In the genomic region with DNA sequence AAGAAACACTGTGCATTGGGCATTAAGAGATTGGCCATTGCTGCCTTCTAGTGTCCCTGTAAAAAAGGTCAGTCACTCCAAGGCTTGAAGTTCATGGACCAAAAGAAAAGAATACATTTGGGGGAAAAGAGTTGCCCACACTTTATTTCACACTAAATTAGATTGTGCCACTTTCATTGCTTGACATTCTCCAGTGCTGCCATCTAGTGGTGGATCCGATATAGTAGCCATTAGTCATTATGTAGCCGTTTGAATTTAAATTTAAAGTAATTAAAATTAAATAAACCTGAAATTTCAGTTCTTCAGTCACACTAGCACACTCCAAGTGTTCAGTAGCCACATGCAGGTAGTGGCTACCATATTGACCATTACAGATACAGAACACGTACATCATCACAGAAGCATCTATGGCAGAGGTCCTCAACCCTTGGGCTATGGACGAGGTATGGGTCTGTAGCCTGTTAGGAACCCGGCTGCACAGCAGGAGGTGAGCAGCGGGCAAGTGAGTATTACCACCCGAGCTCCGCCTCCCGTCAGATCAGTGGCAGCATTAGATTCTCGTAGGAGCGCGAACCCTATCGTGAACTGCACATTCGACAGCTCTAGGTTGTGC, we compare ENCODE assay signal across 8 cellular contexts.
DNase-seq lines count a peak whose midpoint lies in the region; ATAC-seq and TF ChIP-seq lines count a peak whose summit lies in the region.

No MANE protein-coding gene starts in this region.

- no peak for ATAC-seq in GM18861 (IDR thresholded peaks at IDR 0.05; ENCODE audit: unreplicated experiment)

- TF ChIP-seq CTCF in VCaP (conservative IDR thresholded peaks at IDR 0.05) (peak; percentile 78), retinal pigment epithelial cell (conservative IDR thresholded peaks at IDR 0.05; ENCODE audit: low read depth, low read length) (peak; percentile 72)

- peak; percentile 40 for DNase-seq in NCI-H1436 (lab: John Stamatoyannopoulos, UW)
- no peak for DNase-seq in NCI-H1436 treated with DMSO at 0.1 percent for 48 hours (lab: John Stamatoyannopoulos, UW)
- DNase-seq in HuH-7 (ENCODE audit: low spot score) = peak; percentile 26
- peak; percentile 23 for DNase-seq in fibroblast of the conjunctiva (ENCODE audit: low read depth)
- DNase-seq in retinal pigment epithelial cell (ENCODE audit: low read depth) = no peak
- no peak for DNase-seq in DMS114 treated with DMSO at 0.1 percent for 48 hours (lab: John Stamatoyannopoulos, UW; ENCODE audit: unreplicated experiment)

- no peak overlapping the region for H3K27ac ChIP-seq in VCaP

- no peak overlapping the region for H3K4me3 ChIP-seq in retinal pigment epithelial cell (ENCODE audit: low read length)

Comparison
In these comparisons a context has a peak if more than half of its experiments do, and no peak if none do; other contexts are left out.
1. DNase-seq: peak in NCI-H1436 (single experiment), HuH-7 (single experiment) and fibroblast of the conjunctiva (single experiment); none in NCI-H1436 treated with DMSO at 0.1 percent for 48 hours (single experiment), retinal pigment epithelial cell (single experiment) and DMS114 treated with DMSO at 0.1 percent for 48 hours (single experiment).